ENCODE assay signal across 17 cellular contexts in genomic region chr3:128748527-128748926, GRCh38.
"Had no signal": no experiment of that assay in that cellular context is flagged by ENCODE, and none has a peak within 500 bp of the region (broad histone marks: within the 10 kb centered on the region; RNA-seq: fewer than 3 reads in every experiment).

No MANE protein-coding gene starts in this region.

- H3K4me3 ChIP-seq: coronary artery, gastroesophageal sphincter, right atrium auricular region, skin epidermis, suprapubic skin, upper lobe of left lung had no signal

- H3K27ac Mint-ChIP-seq: activated naive CD4-positive, alpha-beta T cell treated with anti-CD3 and anti-CD28 coated beads, Interleukin-2, amount 50 U/mL, for 24 hours; nephron had no signal

- H3K27me3 Mint-ChIP-seq: activated naive CD4-positive, alpha-beta T cell treated with anti-CD3 and anti-CD28 coated beads, Interleukin-2, amount 50 U/mL, for 24 hours had no signal

- H3K4me1 Mint-ChIP-seq: nephron had no signal

- H3K9me3 Mint-ChIP-seq: activated naive CD4-positive, alpha-beta T cell treated with anti-CD3 and anti-CD28 coated beads, Interleukin-2, amount 50 U/mL, for 24 hours had no signal

- H3K9me3 ChIP-seq: gastroesophageal sphincter, right atrium auricular region, suprapubic skin, upper lobe of left lung had no signal

- H3K27me3 ChIP-seq: gastroesophageal sphincter, right atrium auricular region, suprapubic skin, upper lobe of left lung had no signal

- H3K27ac ChIP-seq: coronary artery, gastroesophageal sphincter, right atrium auricular region, skin epidermis, suprapubic skin had no signal

- ATAC-seq: gastroesophageal sphincter; left lobe of liver; stimulated activated naive CD8-positive, alpha-beta T cell treated with anti-CD3 and anti-CD28 coated beads, Interleukin-15, Interleukin-2, amounts not matched to agents 100 U/mL and 50 U/mL, for 24 hours had no signal

- DNase-seq: amniotic stem cell; caudate nucleus; effector CD8-positive, alpha-beta T cell; islet precursor cell; occipital lobe; stimulated activated CD4-positive, alpha-beta T cell treated with anti-CD3 and anti-CD28 coated beads, Interleukin-15, amount 100 ng/mL, for 24 hours; stimulated activated CD4-positive, alpha-beta T cell treated with anti-CD3 and anti-CD28 coated beads, Interleukin-4, amount 100 ng/mL, for 1 hour; stimulated activated naive CD8-positive, alpha-beta T cell treated with anti-CD3 and anti-CD28 coated beads, Interleukin-15, Interleukin-2, amounts not matched to agents 100 U/mL and 50 U/mL, for 24 hours; upper lobe of left lung had no signal

- H3K4me3 Mint-ChIP-seq: activated naive CD4-positive, alpha-beta T cell treated with anti-CD3 and anti-CD28 coated beads, Interleukin-2, amount 50 U/mL, for 24 hours; nephron had no signal
